Comparison of ENCODE assay signal across 8 cellular contexts in genomic region chr1:244861683-244862082, GRCh38. TPM values are rescaled to one million over a fixed set of nuclear protein-coding genes. Genes with fewer than 3 reads are reported as not detected.
DNase-seq lines count a peak whose midpoint lies in the region; ATAC-seq and TF ChIP-seq lines count a peak whose summit lies in the region.

No MANE protein-coding gene starts in this region.

- TF ChIP-seq POLR2A in heart left ventricle (IDR thresholded peaks at IDR 0.05) (no peak), vagina (IDR thresholded peaks at IDR 0.05) (no peak)

- H3K27me3 ChIP-seq in heart left ventricle: no peaks in the 10 kb centered on the region
- no peaks in the 10 kb centered on the region for H3K27me3 ChIP-seq in lung (ENCODE audit: control insufficient read depth, insufficient read depth)
- H3K27me3 ChIP-seq in vagina: no peaks in the 10 kb centered on the region

- H3K4me3 ChIP-seq in heart left ventricle (peak overlapping the region; percentile 52 to 99 (median 95)), lung (peak overlapping the region; percentile 55), vagina (peak overlapping the region; percentile 97 to 100)

- H3K27ac ChIP-seq in heart left ventricle (peak overlapping the region in 5 of 12 donors; percentile 100), lung (ENCODE audit: low read depth in 1 of 2, low read length in 1 of 2) (no peak overlapping the region), vagina (peak overlapping the region; percentile 100)

- intact Hi-C loops in heart left ventricle (cut with DNase I) (loop anchor here in 4 of 10 donors (2.0 to 10.0 kb wide), 6 partner anchors 91 to 409 kb away; partner anchors contain the start of genes ADSS2 (in 2 of the 4) and DESI2 (in 1 of the 4)), Right ventricle myocardium superior (cut with DNase I) (no loop called here), vagina (cut with DNase I) (loop anchor here (10.0 kb wide), 1 partner anchor 817 kb away; no protein-coding TSS in a partner anchor)

- peaks cover 5 to 73% (median 63%) of the 10 kb centered on the region in 12 donors for H3K4me1 ChIP-seq in heart left ventricle
- peaks cover 1 to 3% of the 10 kb centered on the region in 2 donors for H3K4me1 ChIP-seq in lung (ENCODE audit: control insufficient read depth in 2 of 2, insufficient read depth in 2 of 2, low read length in 2 of 2)
- H3K4me1 ChIP-seq in vagina: peaks cover 54% of the 10 kb centered on the region

- CTCF ChIA-PET in HEK293T (lab: Yijun Ruan, JAX): interaction anchor here (0.5 to 1.5 kb wide), 5 partner anchors 26 to 588 kb away, joined by 3 to 5 read pairs (median 3); no protein-coding TSS in a partner anchor

- 4 to 10% (median 8%) methylated on average over 2 of the region's 2 CpGs for WGBS in heart left ventricle, 4 donors
- 1 to 10% methylated on average over 2 of the region's 2 CpGs for WGBS in lung, 2 donors

- H3K9me3 ChIP-seq in heart left ventricle (no peaks in the 10 kb centered on the region), lung (ENCODE audit: control insufficient read depth in 2 of 2, insufficient read depth in 1 of 2, low read length in 1 of 2) (no peaks in the 10 kb centered on the region), vagina (no peaks in the 10 kb centered on the region)

- ATAC-seq in heart left ventricle: no peak
- ATAC-seq in Right ventricle myocardium superior (ENCODE audit: poor library complexity): no peak
- ATAC-seq in lung (ENCODE audit: insufficient read depth, low FRiP score): no peak
- ATAC-seq in GM18519 (IDR thresholded peaks at IDR 0.05; ENCODE audit: low FRiP score, unreplicated experiment): no peak

- H3K36me3 ChIP-seq in heart left ventricle: peaks cover 0 to 55% (median 50%) of the 10 kb centered on the region in 9 donors
- H3K36me3 ChIP-seq in lung (ENCODE audit: control insufficient read depth in 2 of 2, insufficient read depth in 2 of 2, low read length in 2 of 2): peaks cover 15 to 16% of the 10 kb centered on the region in 2 donors
- peaks cover 0 to 43% of the 10 kb centered on the region in 2 donors for H3K36me3 ChIP-seq in vagina

- DNase-seq in heart left ventricle (no peak), Right ventricle myocardium superior (no peak), astrocyte of the hippocampus (ENCODE audit: low read depth, low spot score) (peak; percentile 35), lung (ENCODE audit: low spot score) (no peak), vagina (ENCODE audit: extremely low spot score in 2 of 2) (no peak), SHP77 (lab: John Stamatoyannopoulos, UW) (no peak), HEK293T (ENCODE audit: extremely low spot score) (no peak)

- POLR2A ChIA-PET in HEK293T (lab: Yijun Ruan, JAX): interaction anchor here (0.5 to 10.6 kb wide), 13 partner anchors 9 to 810 kb away, joined by 3 to 129 read pairs (median 4); partner anchors contain the start of gene COX20

- TF ChIP-seq CTCF in heart left ventricle (IDR thresholded peaks at IDR 0.05): no peak
- TF ChIP-seq CTCF in lung (IDR thresholded peaks at IDR 0.05; ENCODE audit: control extremely low read depth, extremely low read depth): no peak
- no peak for TF ChIP-seq CTCF in vagina (IDR thresholded peaks at IDR 0.05)

TF ChIP-seq in HEK293T, 16 proteins besides CTCF, POLR2A, EP300 and RAD21:
- TF ChIP-seq SUZ12 (IDR thresholded peaks at IDR 0.05) (no peak), NFRKB (IDR thresholded peaks at IDR 0.05) (no peak), L3MBTL2 (conservative IDR thresholded peaks at IDR 0.05) (no peak), SP1 (IDR thresholded peaks at IDR 0.05) (no peak), PKNOX1 (IDR thresholded peaks at IDR 0.05) (no peak)

RNA-seq across cellular contexts. Expression of gene HNRNPU, which starts 2.7 kb away (rescaled TPM):
- total RNA-seq in heart left ventricle: 100 to 1,000 TPM; 138 to 218 (median 169) TPM
- 100 to 1,000 TPM in 1 of 2 donors, 10 to 100 TPM in 1; 85.6 to 118 TPM for polyA plus RNA-seq in heart left ventricle
- total RNA-seq in Right ventricle myocardium superior: 164 TPM
- total RNA-seq in lung: 100 to 1,000 TPM; 238 to 611 TPM
- polyA plus RNA-seq in lung: 100 to 1,000 TPM; 133 to 175 TPM
- total RNA-seq in vagina: 293 TPM

RNA-seq across cellular contexts. Expression of gene COX20, which starts 26.2 kb away (rescaled TPM):
- 10 to 100 TPM; 43.5 to 77.4 (median 59.8) TPM for total RNA-seq in heart left ventricle
- polyA plus RNA-seq in heart left ventricle: 100 to 1,000 TPM in 1 of 2 donors, 10 to 100 TPM in 1; 58.3 to 122 TPM
- 68.7 TPM for total RNA-seq in Right ventricle myocardium superior
- total RNA-seq in lung: 10 to 100 TPM; 29.8 to 32.8 TPM
- polyA plus RNA-seq in lung: 10 to 100 TPM; 23.4 to 53.2 TPM
- total RNA-seq in vagina: 24.1 TPM
